Comparison of ENCODE assay signal across 11 cellular contexts in the genomic region with DNA sequence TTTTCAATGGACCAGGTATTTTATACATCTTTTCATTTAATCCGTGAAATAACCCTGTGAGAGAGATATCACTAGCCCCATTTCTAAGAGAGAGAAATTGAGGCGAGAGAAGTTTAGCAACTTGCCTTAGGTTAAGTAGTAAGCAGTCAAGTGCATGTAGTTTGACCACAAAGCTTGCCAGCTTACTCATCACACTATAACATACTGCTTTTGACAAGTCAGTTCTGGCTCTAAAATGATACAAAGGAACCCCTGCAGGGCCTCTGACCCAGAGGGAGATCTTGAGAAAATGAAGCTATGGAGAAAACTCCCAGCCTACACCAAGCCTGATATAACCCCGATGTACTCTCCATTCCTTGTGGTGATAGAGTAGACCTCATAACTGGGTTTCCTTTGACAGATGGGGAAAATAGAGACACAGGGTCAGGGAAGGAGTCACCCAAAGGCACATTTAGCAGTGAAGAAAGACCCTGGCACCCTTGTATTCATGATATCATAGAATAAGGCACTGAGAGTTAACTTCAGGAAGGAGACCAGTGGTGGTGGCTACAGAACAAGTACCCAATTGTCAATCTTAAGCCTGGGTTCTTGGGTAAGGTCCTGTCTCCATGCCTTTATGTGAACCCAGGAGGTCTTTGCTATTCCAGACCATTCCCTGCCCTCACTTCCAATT.
DNase-seq lines count a peak whose midpoint lies in the region; ATAC-seq and TF ChIP-seq lines count a peak whose summit lies in the region.
"Had no signal": no experiment of that assay in that cellular context is flagged by ENCODE, and none has a peak within 500 bp of the region (broad histone marks: within the 10 kb centered on the region; RNA-seq: fewer than 3 reads in every experiment).

No MANE protein-coding gene starts in this region.

- no peaks in the 10 kb centered on the region for H3K9me3 ChIP-seq in breast epithelium
- H3K9me3 ChIP-seq in gastrocnemius medialis: no peaks in the 10 kb centered on the region

- peaks cover 0 to 25% of the 10 kb centered on the region in 2 donors for H3K27me3 ChIP-seq in breast epithelium
- H3K27me3 ChIP-seq in gastrocnemius medialis: no peaks in the 10 kb centered on the region

- ATAC-seq in HG03432 (IDR thresholded peaks at IDR 0.05; ENCODE audit: unreplicated experiment) (peak; percentile 79), gastrocnemius medialis (no peak), HG03095 (IDR thresholded peaks at IDR 0.05; ENCODE audit: unreplicated experiment) (no peak)
- ATAC-seq in stimulated activated naive CD8-positive, alpha-beta T cell treated with anti-CD3 and anti-CD28 coated beads, Interleukin-15, Interleukin-2, amounts not matched to agents 100 U/mL and 50 U/mL, for 24 hours: peak; percentile 97

- peaks cover 14% of the 10 kb centered on the region for H3K4me1 Mint-ChIP-seq in MCF 10A (ENCODE audit: insufficient read depth, unreplicated experiment)
- peaks cover 40% of the 10 kb centered on the region for H3K4me1 Mint-ChIP-seq in activated T-helper 2 cell treated with anti-CD3 and anti-CD28 coated beads, Interferon-gamma antibody, Interleukin-2, Interleukin-4, amounts not matched to agents 10 μg/mL and 5 μg/mL and 100 μg/mL, durations not matched to agents 14 hours and 24 hours and 36 hours (ENCODE audit: low read depth)

- H3K4me1 ChIP-seq in breast epithelium: peaks cover 0 to 2% of the 10 kb centered on the region in 2 donors
- H3K4me1 ChIP-seq in gastrocnemius medialis: peaks cover 0 to 8% of the 10 kb centered on the region in 2 donors

- intact Hi-C loops in MCF 10A (cut with micrococcal nuclease): no loop called here
- intact Hi-C loops in breast epithelium (cut with DNase I; ENCODE audit: low total_unique reads): no loop called here
- intact Hi-C loops in activated T-helper 2 cell treated with anti-CD3 and anti-CD28 coated beads, Interferon-gamma antibody, Interleukin-2, Interleukin-4, amounts not matched to agents 10 μg/mL and 5 μg/mL and 100 μg/mL, durations not matched to agents 14 hours and 24 hours and 36 hours (cut with micrococcal nuclease): loop anchor here (1.0 kb wide), 1 partner anchor 12 kb away; no protein-coding TSS in a partner anchor
- intact Hi-C loops in gastrocnemius medialis (cut with DNase I; ENCODE audit: low total_unique reads): no loop called here

- CTCF ChIA-PET in MCF 10A (lab: Yijun Ruan, JAX): interaction anchor here (2.4 kb wide), 1 partner anchor 10 kb away, joined by 11 read pairs; no protein-coding TSS in a partner anchor

- peaks cover 17% of the 10 kb centered on the region for H3K9me3 Mint-ChIP-seq in MCF 10A (ENCODE audit: unreplicated experiment)
- no peaks in the 10 kb centered on the region for H3K9me3 Mint-ChIP-seq in activated T-helper 2 cell treated with anti-CD3 and anti-CD28 coated beads, Interferon-gamma antibody, Interleukin-2, Interleukin-4, amounts not matched to agents 10 μg/mL and 5 μg/mL and 100 μg/mL, durations not matched to agents 14 hours and 24 hours and 36 hours

- in situ Hi-C loops in gastrocnemius medialis (cut with MboI; ENCODE audit: low sequenced_read_pairs in 4 of 4): loop anchor here in 1 of 4 donors (10.0 kb wide), 1 partner anchor 98 kb away; no protein-coding TSS in a partner anchor

- H3K27me3 Mint-ChIP-seq in MCF 10A (ENCODE audit: insufficient read depth, unreplicated experiment): no peaks in the 10 kb centered on the region
- H3K27me3 Mint-ChIP-seq in activated T-helper 2 cell treated with anti-CD3 and anti-CD28 coated beads, Interferon-gamma antibody, Interleukin-2, Interleukin-4, amounts not matched to agents 10 μg/mL and 5 μg/mL and 100 μg/mL, durations not matched to agents 14 hours and 24 hours and 36 hours (ENCODE audit: low read depth): no peaks in the 10 kb centered on the region

- no peaks in the 10 kb centered on the region for H3K36me3 Mint-ChIP-seq in MCF 10A (ENCODE audit: insufficient read depth, unreplicated experiment)
- H3K36me3 Mint-ChIP-seq in activated T-helper 2 cell treated with anti-CD3 and anti-CD28 coated beads, Interferon-gamma antibody, Interleukin-2, Interleukin-4, amounts not matched to agents 10 μg/mL and 5 μg/mL and 100 μg/mL, durations not matched to agents 14 hours and 24 hours and 36 hours (ENCODE audit: low read depth): peaks cover 8% of the 10 kb centered on the region
- H3K36me3 Mint-ChIP-seq: CD14-positive monocyte had no signal

- H3K27ac ChIP-seq in breast epithelium (no peak overlapping the region), gastrocnemius medialis (no peak overlapping the region)

- H3K4me3 ChIP-seq in breast epithelium: no peak overlapping the region
- no peak overlapping the region for H3K4me3 ChIP-seq in gastrocnemius medialis

- POLR2A ChIA-PET in MCF 10A (lab: Yijun Ruan, JAX): interaction anchor here (1.1 to 1.6 kb wide), 4 partner anchors 36 to 99 kb away, joined by 3 to 6 read pairs (median 4); no protein-coding TSS in a partner anchor

- H3K36me3 ChIP-seq in breast epithelium: no peaks in the 10 kb centered on the region
- no peaks in the 10 kb centered on the region for H3K36me3 ChIP-seq in gastrocnemius medialis

- H3K4me3 Mint-ChIP-seq in MCF 10A (ENCODE audit: unreplicated experiment): no peak overlapping the region
- no peak overlapping the region for H3K4me3 Mint-ChIP-seq in activated T-helper 2 cell treated with anti-CD3 and anti-CD28 coated beads, Interferon-gamma antibody, Interleukin-2, Interleukin-4, amounts not matched to agents 10 μg/mL and 5 μg/mL and 100 μg/mL, durations not matched to agents 14 hours and 24 hours and 36 hours (ENCODE audit: low read depth)

- no peak for TF ChIP-seq CTCF in MCF 10A (IDR thresholded peaks at IDR 0.05; ENCODE audit: unreplicated experiment)
- TF ChIP-seq CTCF in breast epithelium (IDR thresholded peaks at IDR 0.05): no peak
- TF ChIP-seq CTCF in gastrocnemius medialis (IDR thresholded peaks at IDR 0.05 in 4 of 5, conservative IDR thresholded peaks at IDR 0.05 in 1 of 5): no peak

- no TSS peak for BruUV-seq in MCF 10A (replicated peaks; lab: Mats Ljungman, UMichigan)

- DNase-seq in MCF 10A (ENCODE audit: unreplicated experiment) (peak; percentile 74), breast epithelium (ENCODE audit: low spot score in 2 of 2) (no peak), RKO (ENCODE audit: low spot score) (no peak), gastrocnemius medialis (no peak)
- no peak for DNase-seq in activated T-helper 2 cell treated with anti-CD3 and anti-CD28 coated beads, Interferon-gamma antibody, Interleukin-2, Interleukin-4, amounts not matched to agents 10 μg/mL and 5 μg/mL and 100 μg/mL, durations not matched to agents 14 hours and 24 hours and 36 hours (ENCODE audit: low spot score)
- DNase-seq in stimulated activated naive CD8-positive, alpha-beta T cell treated with anti-CD3 and anti-CD28 coated beads, Interleukin-15, Interleukin-2, amounts not matched to agents 100 U/mL and 50 U/mL, for 24 hours: no peak
- DNase-seq: left colon; stimulated activated CD8-positive, alpha-beta memory T cell treated with anti-CD3 and anti-CD28 coated beads, Interleukin-4, amount 100 ng/mL, for 48 hours had no signal

- H3K27ac Mint-ChIP-seq in MCF 10A (ENCODE audit: low read depth, unreplicated experiment): no peak overlapping the region
- peak overlapping the region; percentile 88 for H3K27ac Mint-ChIP-seq in activated T-helper 2 cell treated with anti-CD3 and anti-CD28 coated beads, Interferon-gamma antibody, Interleukin-2, Interleukin-4, amounts not matched to agents 10 μg/mL and 5 μg/mL and 100 μg/mL, durations not matched to agents 14 hours and 24 hours and 36 hours

- TF ChIP-seq POLR2A in breast epithelium (IDR thresholded peaks at IDR 0.05) (no peak), gastrocnemius medialis (IDR thresholded peaks at IDR 0.05) (no peak)

Comparison
In these comparisons a context has a peak if more than half of its experiments do, and no peak if none do; other contexts are left out.
1. ATAC-seq: peak in HG03432 (single experiment) and stimulated activated naive CD8-positive, alpha-beta T cell treated with anti-CD3 and anti-CD28 coated beads, Interleukin-15, Interleukin-2, amounts not matched to agents 100 U/mL and 50 U/mL, for 24 hours (single experiment); none in gastrocnemius medialis (0 of 2) and HG03095 (single experiment).